12 cellular contexts compared by ENCODE assay signal in genomic region chr10:34721201-34721840, GRCh38.
DNase-seq lines count a peak whose midpoint lies in the region; ATAC-seq and TF ChIP-seq lines count a peak whose summit lies in the region.
"Had no signal": no experiment of that assay in that cellular context is flagged by ENCODE, and none has a peak within 500 bp of the region (broad histone marks: within the 10 kb centered on the region; RNA-seq: fewer than 3 reads in every experiment).

No MANE protein-coding gene starts in this region.

- no peaks in the 10 kb centered on the region for H3K27me3 ChIP-seq in left ventricle myocardium inferior (ENCODE audit: low read depth)
- H3K27me3 ChIP-seq in right atrium auricular region: no peaks in the 10 kb centered on the region
- no peaks in the 10 kb centered on the region for H3K27me3 ChIP-seq in gastroesophageal sphincter
- H3K27me3 ChIP-seq: cardiac muscle cell had no signal

- no peaks in the 10 kb centered on the region for H3K27me3 Mint-ChIP-seq in activated CD8-positive, alpha-beta memory T cell treated with anti-CD3 and anti-CD28 coated beads, Interleukin-2, amount 10 ng/mL, durations not matched to agents 7 days and 5 days

- intact Hi-C loops in left ventricle myocardium inferior (cut with micrococcal nuclease): loop anchor here (10.0 kb wide), 1 partner anchor 93 kb away; the partner anchor contains the start of gene PARD3

- H3K4me1 Mint-ChIP-seq in activated CD8-positive, alpha-beta memory T cell treated with anti-CD3 and anti-CD28 coated beads, Interleukin-2, amount 10 ng/mL, durations not matched to agents 7 days and 5 days: peaks cover 6% of the 10 kb centered on the region

- TF ChIP-seq POLR2A in gastroesophageal sphincter (IDR thresholded peaks at IDR 0.05): no peak

- H3K27ac Mint-ChIP-seq in activated CD8-positive, alpha-beta memory T cell treated with anti-CD3 and anti-CD28 coated beads, Interleukin-2, amount 10 ng/mL, durations not matched to agents 7 days and 5 days: no peak overlapping the region
- H3K27ac Mint-ChIP-seq: natural killer cell treated with Interleukin-12 subunit alpha and Interleukin-12 subunit beta and Interleukin-15 and Interleukin-18, amount 100 ng/mL, for 72 hours had no signal

- H3K36me3 ChIP-seq in left ventricle myocardium inferior: no peaks in the 10 kb centered on the region
- H3K36me3 ChIP-seq in right atrium auricular region: no peaks in the 10 kb centered on the region
- no peaks in the 10 kb centered on the region for H3K36me3 ChIP-seq in gastroesophageal sphincter
- H3K36me3 ChIP-seq: cardiac muscle cell had no signal

- H3K9me3 Mint-ChIP-seq in activated CD8-positive, alpha-beta memory T cell treated with anti-CD3 and anti-CD28 coated beads, Interleukin-2, amount 10 ng/mL, durations not matched to agents 7 days and 5 days (ENCODE audit: low read depth): no peaks in the 10 kb centered on the region
- H3K9me3 Mint-ChIP-seq: natural killer cell treated with Interleukin-12 subunit alpha and Interleukin-12 subunit beta and Interleukin-15 and Interleukin-18, amount 100 ng/mL, for 72 hours had no signal

- no peak overlapping the region for H3K4me3 Mint-ChIP-seq in activated CD8-positive, alpha-beta memory T cell treated with anti-CD3 and anti-CD28 coated beads, Interleukin-2, amount 10 ng/mL, durations not matched to agents 7 days and 5 days
- H3K4me3 Mint-ChIP-seq: natural killer cell treated with Interleukin-12 subunit alpha and Interleukin-12 subunit beta and Interleukin-15 and Interleukin-18, amount 100 ng/mL, for 72 hours had no signal

- TF ChIP-seq CTCF in left ventricle myocardium inferior (IDR thresholded peaks at IDR 0.05; ENCODE audit: borderline replicate concordance): no peak
- no peak for TF ChIP-seq CTCF in right atrium auricular region (IDR thresholded peaks at IDR 0.05)
- no peak for TF ChIP-seq CTCF in gastroesophageal sphincter (IDR thresholded peaks at IDR 0.05)

- peak overlapping the region; percentile 18 for H3K27ac ChIP-seq in left ventricle myocardium inferior (replicated peaks)
- H3K27ac ChIP-seq in right atrium auricular region: no peak overlapping the region
- no peak overlapping the region for H3K27ac ChIP-seq in gastroesophageal sphincter
- H3K27ac ChIP-seq: 22Rv1, cardiac muscle cell had no signal

- H3K9me3 ChIP-seq in left ventricle myocardium inferior (replicated peaks) (no peaks in the 10 kb centered on the region), right atrium auricular region (no peaks in the 10 kb centered on the region), gastroesophageal sphincter (no peaks in the 10 kb centered on the region)

- WGBS in gastroesophageal sphincter (ENCODE audit: low coverage in 1 of 2), 2 donors: 80 to 82% methylated on average over 3 to 5 of the region's 5 CpGs

- CTCF ChIA-PET in activated CD8-positive, alpha-beta memory T cell treated with anti-CD3 and anti-CD28 coated beads, Interleukin-2, amount 10 ng/mL, durations not matched to agents 7 days and 5 days (lab: Charles Lee): no interaction called here

- H3K4me1 ChIP-seq in left ventricle myocardium inferior: peaks cover 68% of the 10 kb centered on the region
- H3K4me1 ChIP-seq in right atrium auricular region: peaks cover 0 to 29% of the 10 kb centered on the region in 2 donors
- H3K4me1 ChIP-seq in gastroesophageal sphincter: peaks cover 0 to 67% (median under 1%) of the 10 kb centered on the region in 3 donors

- peak; percentile 32 for ATAC-seq in gastroesophageal sphincter
- no peak for ATAC-seq in activated CD8-positive, alpha-beta memory T cell treated with anti-CD3 and anti-CD28 coated beads, Interleukin-2, amount 10 ng/mL, durations not matched to agents 7 days and 5 days
- no peak for ATAC-seq in HG02642 (IDR thresholded peaks at IDR 0.05; ENCODE audit: poor library complexity, unreplicated experiment)
- ATAC-seq in GM18502 (IDR thresholded peaks at IDR 0.05; ENCODE audit: poor library complexity, unreplicated experiment): no peak

- H3K4me3 ChIP-seq in left ventricle myocardium inferior (no peak overlapping the region), right atrium auricular region (no peak overlapping the region), gastroesophageal sphincter (no peak overlapping the region)
- H3K4me3 ChIP-seq: cardiac muscle cell had no signal

- no peaks in the 10 kb centered on the region for H3K36me3 Mint-ChIP-seq in activated CD8-positive, alpha-beta memory T cell treated with anti-CD3 and anti-CD28 coated beads, Interleukin-2, amount 10 ng/mL, durations not matched to agents 7 days and 5 days
- H3K36me3 Mint-ChIP-seq: natural killer cell treated with Interleukin-12 subunit alpha and Interleukin-12 subunit beta and Interleukin-15 and Interleukin-18, amount 100 ng/mL, for 72 hours had no signal

- TF ChIP-seq EP300 in gastroesophageal sphincter (IDR thresholded peaks at IDR 0.05): no peak

- no peak for DNase-seq in left ventricle myocardium inferior
- no peak for DNase-seq in right atrium auricular region (ENCODE audit: low spot score)
- DNase-seq in amniotic epithelial cell (ENCODE audit: low read depth): peak; percentile 74
- no peak for DNase-seq in activated CD8-positive, alpha-beta memory T cell treated with anti-CD3 and anti-CD28 coated beads, Interleukin-2, amount 10 ng/mL, durations not matched to agents 7 days and 5 days
- DNase-seq in SIG-M5 (lab: John Stamatoyannopoulos, UW): no peak
- DNase-seq: NCI-H2171 treated with DMSO at 0.1 percent for 48 hours had no signal
